ENCODE assay signal across 22 cellular contexts in genomic region chr21:42716074-42716473, GRCh38.
"Had no signal": no experiment of that assay in that cellular context is flagged by ENCODE, and none has a peak within 500 bp of the region (broad histone marks: within the 10 kb centered on the region; RNA-seq: fewer than 3 reads in every experiment).

No MANE protein-coding gene starts in this region.

- H3K9me3 ChIP-seq: SJSA1 had no signal

- H3K27me3 ChIP-seq: SJSA1 had no signal

- H3K27ac ChIP-seq: HL-60, SJSA1, SK-N-MC had no signal

- H3K36me3 ChIP-seq: SJSA1 had no signal

- H3K4me3 ChIP-seq: SJSA1, SK-N-MC had no signal

- FAIRE-seq: HTR-8/SVneo, RCC 7860 had no signal

- DNase-seq: KBM-7, MM.1S, NCI-H1092 treated with DMSO at 0.1 percent for 48 hours, NCI-H1417, NCI-H1436 treated with DMSO at 0.1 percent for 48 hours, NCI-H1694, NCI-H187 treated with DMSO at 0.1 percent for 48 hours, NCI-H2029 treated with DMSO at 0.1 percent for 48 hours, NCI-H226, NCI-H446, NCI-H510A, NCI-H524 treated with DMSO at 0.1 percent for 48 hours, NCI-H69, NCI-H774, Right ventricle myocardium superior, RPMI8226, SIG-M5 had no signal
